Comparison of ENCODE assay signal across 2 cellular contexts in genomic region chr5:178045971-178046370, GRCh38. TPM values are rescaled to one million over a fixed set of nuclear protein-coding genes. Genes with fewer than 3 reads are reported as not detected.
"Had no signal": no experiment of that assay in that cellular context is flagged by ENCODE, and none has a peak within 500 bp of the region (broad histone marks: within the 10 kb centered on the region; RNA-seq: fewer than 3 reads in every experiment).

No MANE protein-coding gene starts in this region.

RNA-seq across cellular contexts. Expression of gene PROP1, which starts 49.9 kb away (rescaled TPM):
- total RNA-seq: G401, GM12878 had no signal
